In genomic region chr1:205670611-205671430, GRCh38 we compare ENCODE assay signal across 14 cellular contexts. TPM values are rescaled to one million over a fixed set of nuclear protein-coding genes. Genes with fewer than 3 reads are reported as not detected.
A peak's percentile ranks its signal among the peaks of the same experiment; 100 is the strongest.
DNase-seq lines count a peak whose midpoint lies in the region; ATAC-seq, FAIRE-seq and TF ChIP-seq lines count a peak whose summit lies in the region.
"Had no signal": no experiment of that assay in that cellular context is flagged by ENCODE, and none has a peak within 500 bp of the region (broad histone marks: within the 10 kb centered on the region; RNA-seq: fewer than 3 reads in every experiment).

No MANE protein-coding gene starts in this region.

- H3K36me3 ChIP-seq in H1 (ENCODE audit: control insufficient read depth in 2 of 4, insufficient read depth in 4 of 4, low read length in 3 of 4) (no peaks in the 10 kb centered on the region), GM23248 (ENCODE audit: low read depth) (no peaks in the 10 kb centered on the region)
- H3K36me3 ChIP-seq: ascending aorta, stomach had no signal

- H3K4me2 ChIP-seq in H1 (ENCODE audit: insufficient read depth in 1 of 2, low read depth in 2 of 2, low read length in 2 of 2) (peak overlapping the region; percentile 64 to 77), GM23248 (ENCODE audit: unreplicated experiment) (no peak overlapping the region)

- H3K27ac Mint-ChIP-seq in neural crest cell (ENCODE audit: unreplicated experiment) = peak overlapping the region; percentile 12

- H4K91ac ChIP-seq in H1 (replicated peaks; ENCODE audit: insufficient read length, low read length) = peak overlapping the region; percentile 56

- H3K4me3 Mint-ChIP-seq in neural crest cell = peak overlapping the region; percentile 84

- H2BK12ac ChIP-seq in H1 (ENCODE audit: low read depth, low read length) = peak overlapping the region; percentile 100

- in situ Hi-C loops in GM23248 (cut with MboI) = no loop called here

- TF ChIP-seq RAD21 in H1 (IDR thresholded peaks at IDR 0.05 in 1 of 2, conservative IDR thresholded peaks at IDR 0.05 in 1 of 2; ENCODE audit: low read depth in 2 of 2, low read length in 2 of 2) = no peak

- peak overlapping the region; percentile 95 for H2BK5ac ChIP-seq in H1 (ENCODE audit: low read depth, low read length)

- DNase-seq in D341Med (ENCODE audit: low spot score) = peak; percentile 69
- DNase-seq in NCI-H1092 treated with DMSO at 0.1 percent for 48 hours (lab: John Stamatoyannopoulos, UW) = peak; percentile 19
- peak in 1 of 2 experiments; percentile 70 for DNase-seq in H1 (ENCODE audit: low read depth in 1 of 2, low spot score in 2 of 2)
- DNase-seq in neural crest cell (ENCODE audit: low read depth, low spot score) = peak; percentile 52
- no peak for DNase-seq in activated naive CD4-positive, alpha-beta T cell treated with anti-CD3 and anti-CD28 coated beads, Interleukin-2, amount 50 U/mL, for 16 hours
- no peak for DNase-seq in GM23248
- DNase-seq: mammary epithelial cell; NCI-H446 treated with DMSO at 0.1 percent for 48 hours; stimulated activated CD4-positive, alpha-beta T cell treated with anti-CD3 and anti-CD28 coated beads, Interleukin-4, amount 100 ng/mL, for 24 hours; stomach had no signal

- peak overlapping the region; percentile 60; the same call in 1 of the 2 replicates for H4K8ac ChIP-seq in H1 (ENCODE audit: extremely low read depth, insufficient read depth, low read length)

- H3K9me3 Mint-ChIP-seq in neural crest cell = no peaks in the 10 kb centered on the region

- H3K4me1 ChIP-seq in H1 (replicated peaks in 1 of 4; ENCODE audit: control insufficient read depth in 3 of 4, insufficient read depth in 4 of 4, low read length in 3 of 4) (peaks cover 17 to 53% (median 42%) of the 10 kb centered on the region in 4 experiments), GM23248 (ENCODE audit: insufficient read depth) (no peaks in the 10 kb centered on the region)

- no peak for FAIRE-seq in H1 (lab: Jason Lieb, UNC)
- FAIRE-seq: endometrium had no signal

- H3F3A ChIP-seq in GM23248 (ENCODE audit: insufficient read depth) = no peaks in the 10 kb centered on the region

- H4K20me1 ChIP-seq in H1 (replicated peaks in 1 of 2; ENCODE audit: control insufficient read depth in 1 of 2, insufficient read depth in 2 of 2, low read length in 2 of 2) = no peaks in the 10 kb centered on the region
- no peaks in the 10 kb centered on the region for H4K20me1 ChIP-seq in GM23248 (ENCODE audit: insufficient read depth)

- no peak for TF ChIP-seq POLR2A in H1 (IDR thresholded peaks at IDR 0.05; ENCODE audit: control extremely low read depth in 1 of 2, low read depth in 2 of 2, low read length in 2 of 2)

- H3K27me3 ChIP-seq in H1 (replicated peaks in 1 of 4; ENCODE audit: control insufficient read depth in 3 of 4, extremely low read depth in 1 of 4, insufficient read depth in 3 of 4, low read length in 3 of 4) (no peaks in the 10 kb centered on the region), GM23248 (replicated peaks; ENCODE audit: insufficient read depth) (no peaks in the 10 kb centered on the region)
- H3K27me3 ChIP-seq: ascending aorta had no signal

- H3K9me2 ChIP-seq in GM23248 (ENCODE audit: insufficient read depth) = no peaks in the 10 kb centered on the region

- TF ChIP-seq CTCF in H1 (IDR thresholded peaks at IDR 0.05; ENCODE audit: control extremely low read depth in 1 of 3, insufficient read depth in 1 of 3, low read depth in 1 of 3, low read length in 3 of 3) (no peak), neural crest cell (conservative IDR thresholded peaks at IDR 0.05) (no peak)

- 19% methylated on average over 13 of the region's 13 CpGs; no CpG with 5 or more reads in 1 of the 2 experiments for WGBS in H1 (ENCODE audit: extremely low coverage in 1 of 2, insufficient coverage in 1 of 2, insufficient read length in 1 of 2, insufficient replicate concordance in 2 of 2, low coverage in 1 of 2, low lambda C conversion rate in 2 of 2, missing lambda C conversion rate in 1 of 2), 2 experiments
- WGBS in GM23248 (ENCODE audit: low coverage in 1 of 2, low lambda C conversion rate in 2 of 2, missing lambda C conversion rate in 2 of 2), 2 experiments = 62 to 74% methylated on average over 8 to 13 of the region's 13 CpGs

- H3K14ac ChIP-seq in H1 (ENCODE audit: insufficient read length) = no peak overlapping the region

- peak overlapping the region; percentile 96 for H3K18ac ChIP-seq in H1 (ENCODE audit: extremely low read depth, low read length)

- H3K79me2 ChIP-seq in H1 (ENCODE audit: control insufficient read depth in 1 of 2, insufficient read depth in 2 of 2, low read length in 2 of 2) (peaks cover 0 to 46% of the 10 kb centered on the region in 2 experiments; a peak in 2 of 4 replicates), GM23248 (ENCODE audit: insufficient read depth) (no peaks in the 10 kb centered on the region)

- H2BK20ac ChIP-seq in H1 (ENCODE audit: low read length) = peak overlapping the region; percentile 90

- H2AFZ ChIP-seq in H1 (ENCODE audit: low read length) = no peak overlapping the region
- H2AFZ ChIP-seq in GM23248 = no peak overlapping the region

- H3K4me3 ChIP-seq in H1 (ENCODE audit: extremely low read depth in 1 of 4, insufficient read depth in 2 of 4, low read depth in 3 of 4, low read length in 4 of 4) = peak overlapping the region in 3 of 4 experiments; percentile 14 to 49 (median 32); a peak in 6 of 8 replicates
- no peak overlapping the region for H3K4me3 ChIP-seq in GM23248
- H3K4me3 ChIP-seq: ascending aorta, stomach had no signal

- peak overlapping the region; percentile 24 for H3K4ac ChIP-seq in H1 (replicated peaks; ENCODE audit: insufficient read length, low read depth, low read length)

- CTCF ChIA-PET in H1 (lab: Charles Lee; ENCODE audit: partially characterized antibody) = interaction anchor here (0.6 to 18.5 kb wide), 11 partner anchors 8 to 274 kb away, joined by 3 to 856 read pairs (median 5); partner anchors contain the start of gene SLC45A3

- H3K27me3 Mint-ChIP-seq in neural crest cell (ENCODE audit: low read depth) = no peaks in the 10 kb centered on the region

- TF ChIP-seq EP300 in H1 (IDR thresholded peaks at IDR 0.05; ENCODE audit: borderline replicate concordance in 1 of 2, low read depth in 2 of 2, low read length in 2 of 2) = no peak

- H3K79me1 ChIP-seq in H1 (ENCODE audit: low read depth, low read length) = peaks cover 15% of the 10 kb centered on the region

- ATAC-seq in HG03039 (IDR thresholded peaks at IDR 0.05; ENCODE audit: unreplicated experiment) = no peak
- no peak for ATAC-seq in GM21367 (IDR thresholded peaks at IDR 0.05; ENCODE audit: unreplicated experiment)

- no peaks in the 10 kb centered on the region for H3K23me2 ChIP-seq in H1 (ENCODE audit: low read depth, low read length)

- peak overlapping the region; percentile 52 for H3K56ac ChIP-seq in H1 (replicated peaks; ENCODE audit: insufficient read length, low read depth, low read length)

- peak overlapping the region; percentile 92 for H4K5ac ChIP-seq in H1 (ENCODE audit: insufficient read length, low read depth, low read length)

- POLR2A ChIA-PET in H1 (lab: Charles Lee; ENCODE audit: partially characterized antibody) = interaction anchor here (0.9 to 19.3 kb wide), 12 partner anchors 9 to 78 kb away, joined by 3 to 241 read pairs (median 4); partner anchors contain the start of gene SLC45A3

- H3K9me3 ChIP-seq in H1 (ENCODE audit: insufficient read depth in 2 of 2, low read depth in 1 of 2, low read length in 1 of 2) = no peaks in the 10 kb centered on the region
- H3K9me3 ChIP-seq in GM23248 (ENCODE audit: low read depth) = no peaks in the 10 kb centered on the region
- H3K9me3 ChIP-seq: ascending aorta, stomach had no signal

- H2AK5ac ChIP-seq in H1 (ENCODE audit: low read depth, low read length) = peak overlapping the region; percentile 93

- H3K4me1 Mint-ChIP-seq in neural crest cell = peaks cover 72% of the 10 kb centered on the region

- H3K23ac ChIP-seq in H1 (ENCODE audit: insufficient read length) = no peak overlapping the region

- peak overlapping the region; percentile 99 for H2BK15ac ChIP-seq in H1 (ENCODE audit: low read length)

- peak overlapping the region in 2 of 4 experiments; percentile 43 to 48; a peak in 4 of 7 replicates for H3K9ac ChIP-seq in H1 (replicated peaks in 1 of 4; ENCODE audit: extremely low read depth in 1 of 4, low read depth in 3 of 4, low read length in 3 of 4)
- H3K9ac ChIP-seq in GM23248 = no peak overlapping the region

- peak overlapping the region; percentile 34 for H2BK120ac ChIP-seq in H1 (replicated peaks; ENCODE audit: low read depth, low read length)

- H3K27ac ChIP-seq in H1 (ENCODE audit: low read depth, low read length) = peak overlapping the region; percentile 81
- no peak overlapping the region for H3K27ac ChIP-seq in GM23248
- H3K27ac ChIP-seq: ascending aorta had no signal

- no peaks in the 10 kb centered on the region for H3K36me3 Mint-ChIP-seq in neural crest cell (ENCODE audit: low read depth)

TF ChIP-seq in H1, 55 proteins besides CTCF, POLR2A, EP300 and RAD21 (continues in another document):
- TF ChIP-seq SP4 (IDR thresholded peaks at IDR 0.05; ENCODE audit: low read length) (no peak), KDM5A (IDR thresholded peaks at IDR 0.05; ENCODE audit: low read length) (no peak)

RNA-seq across cellular contexts. Expression of gene SLC45A3, which starts 9.5 kb away (rescaled TPM):
- total RNA-seq in H1 (2021; fragmentation: NEBNext Ultra II Directional; extraction: Animal tissue kit (Norgen Biotek cat#: 25700)) = 12.5 and 13.0 TPM in 2 replicates
- polyA plus RNA-seq in H1 (2011; rRNA removed) (14.3 and 19.7 TPM in 2 replicates), GM23248 (2016; fragmentation: Nextera tagmentation; extraction: Ambion mirVana) (0.18 and 0.38 TPM in 2 replicates)
- polyA plus RNA-seq in H1 (2011; cell fraction: cytosol; rRNA removed) = 17.4 TPM
- polyA plus RNA-seq in H1 (2011; cell fraction: nucleus; rRNA removed) = 38.5 TPM
- 8.3 to 13.3 TPM (median 12.8 TPM) in 4 replicates for polyA plus RNA-seq in H1 (2012, experiment 1 of 2)
- polyA plus RNA-seq in H1 (2012, experiment 2 of 2) = 12.2 TPM
- 12.9 TPM for polyA plus RNA-seq in H1 (2013, experiment 1 of 2)
- 13.1 TPM for polyA plus RNA-seq in H1 (2013, experiment 2 of 2)
- polyA minus RNA-seq in H1 (2011; rRNA and poly(A)+ RNA removed) = 9.2 and 9.9 TPM in 2 replicates
- polyA minus RNA-seq in H1 (2011; cell fraction: cytosol; rRNA and poly(A)+ RNA removed) = 7.6 TPM
- polyA minus RNA-seq in H1 (2011; cell fraction: nucleus; rRNA and poly(A)+ RNA removed) = 12.6 TPM
- total RNA-seq in neural crest cell = 13.1 and 14.0 TPM in 2 replicates
- 1.2 and 1.8 TPM in 2 replicates for total RNA-seq in GM23248 (2014; rRNA removed; shearing (Covaris generic))

RNA-seq across cellular contexts. Expression of gene ELK4, which starts 39.0 kb away (rescaled TPM):
- 23.3 and 26.3 TPM in 2 replicates for total RNA-seq in H1 (2021; fragmentation: NEBNext Ultra II Directional; extraction: Animal tissue kit (Norgen Biotek cat#: 25700))
- 2.5 and 2.9 TPM in 2 replicates for polyA plus RNA-seq in H1 (2011; rRNA removed)
- 4.0 TPM for polyA plus RNA-seq in H1 (2011; cell fraction: cytosol; rRNA removed)
- 4.1 TPM for polyA plus RNA-seq in H1 (2011; cell fraction: nucleus; rRNA removed)
- polyA plus RNA-seq in H1 (2012, experiment 1 of 2) = 4.2 to 7.4 TPM (median 5.9 TPM) in 4 replicates
- polyA plus RNA-seq in H1 (2012, experiment 2 of 2) = 1.6 TPM
- polyA plus RNA-seq in H1 (2013, experiment 1 of 2) = 9.6 TPM
- 8.7 TPM for polyA plus RNA-seq in H1 (2013, experiment 2 of 2)
- 11.5 and 11.6 TPM in 2 replicates for polyA minus RNA-seq in H1 (2011; rRNA and poly(A)+ RNA removed)
- 6.1 TPM for polyA minus RNA-seq in H1 (2011; cell fraction: cytosol; rRNA and poly(A)+ RNA removed)
- 13.7 TPM for polyA minus RNA-seq in H1 (2011; cell fraction: nucleus; rRNA and poly(A)+ RNA removed)
- 30.1 and 33.1 TPM in 2 replicates for total RNA-seq in neural crest cell
- total RNA-seq in GM23248 (2014; rRNA removed; shearing (Covaris generic)) = 15.2 and 16.4 TPM in 2 replicates
- 4.4 and 5.1 TPM in 2 replicates for polyA plus RNA-seq in GM23248 (2016; fragmentation: Nextera tagmentation; extraction: Ambion mirVana)

Comparison
In these comparisons a context has a peak if more than half of its experiments do, and no peak if none do; other contexts are left out.
1. DNase-seq: peak in D341Med (single experiment), NCI-H1092 treated with DMSO at 0.1 percent for 48 hours (single experiment) and neural crest cell (single experiment); none in activated naive CD4-positive, alpha-beta T cell treated with anti-CD3 and anti-CD28 coated beads, Interleukin-2, amount 50 U/mL, for 16 hours (single experiment) and GM23248 (single experiment).